In genomic region chr9:137000177-137000930, GRCh38 we compare ENCODE assay signal across 10 cellular contexts. TPM values are rescaled to one million over a fixed set of nuclear protein-coding genes. Genes with fewer than 3 reads are reported as not detected.
DNase-seq lines count a peak whose midpoint lies in the region; ATAC-seq and TF ChIP-seq lines count a peak whose summit lies in the region.
"Had no signal": no experiment of that assay in that cellular context is flagged by ENCODE, and none has a peak within 500 bp of the region (broad histone marks: within the 10 kb centered on the region; RNA-seq: fewer than 3 reads in every experiment).

No MANE protein-coding gene starts in this region.

- H3K4me1 ChIP-seq in HCT116 (ENCODE audit: control insufficient read depth in 1 of 2, insufficient read depth in 2 of 2, low read length in 2 of 2) = peaks cover 43 to 63% of the 10 kb centered on the region in 2 experiments

- RAD21 ChIA-PET in HCT116 (lab: Charles Lee; ENCODE audit: low non-redundant PET in 1 of 2, low total read pairs in 2 of 2, uncharacterized antibody in 2 of 2, unreplicated experiment in 2 of 2) = no interaction called here

- DNase-seq in HCT116 (ENCODE audit: low read depth, low spot score) (no peak), NOMO-1 treated with dmso at 0.1 percent for 144 hours (lab: John Stamatoyannopoulos, UW; ENCODE audit: unreplicated experiment) (peak; percentile 86), fibroblast of gingiva (ENCODE audit: low read depth) (peak; percentile 70), coronary artery (ENCODE audit: low spot score) (no peak), omental fat pad (ENCODE audit: low spot score) (no peak), retina (no peak)
- DNase-seq in stimulated activated CD4-positive, alpha-beta T cell treated with anti-CD3 and anti-CD28 coated beads, Interleukin-1b, Interleukin-23, amount 100 ng/mL, for 48 hours = no peak

- no peak for TF ChIP-seq RAD21 in HCT116 (IDR thresholded peaks at IDR 0.05; ENCODE audit: low read depth)

- no peak overlapping the region for H3K4me3 ChIP-seq in HCT116 (replicated peaks in 1 of 2; ENCODE audit: low read depth in 1 of 2, low read length in 2 of 2)
- H3K4me3 ChIP-seq in coronary artery = no peak overlapping the region

- H3K27ac ChIP-seq in HCT116 (ENCODE audit: low read depth, low read length) = no peak overlapping the region
- no peak overlapping the region for H3K27ac ChIP-seq in coronary artery
- H3K27ac ChIP-seq: VCaP had no signal

- no peaks in the 10 kb centered on the region for H3K27me3 ChIP-seq in HCT116 (ENCODE audit: insufficient read depth, low read length)

- intact Hi-C loops in HCT116 (cut with micrococcal nuclease) = no loop called here

- no peaks in the 10 kb centered on the region for H4K20me1 ChIP-seq in HCT116 (ENCODE audit: insufficient read depth)

- peaks cover 0 to 3% of the 10 kb centered on the region in 2 experiments; a peak in 1 of 4 replicates for H3K9me3 ChIP-seq in HCT116 (ENCODE audit: control insufficient read depth in 1 of 2, insufficient read depth in 1 of 2, low read depth in 1 of 2, low read length in 2 of 2)

- ATAC-seq in GM18508 (IDR thresholded peaks at IDR 0.05; ENCODE audit: insufficient read depth, unreplicated experiment) = peak; percentile 59
- ATAC-seq in HCT116 = no peak
- ATAC-seq in omental fat pad (ENCODE audit: low FRiP score) = no peak

- POLR2A ChIA-PET in HCT116 (lab: Charles Lee) = interaction anchor here (2.9 kb wide), 1 partner anchor 8 kb away, joined by 19 read pairs; the partner anchor contains the start of gene PAXX

- TF ChIP-seq POLR2A in HCT116 (IDR thresholded peaks at IDR 0.05; ENCODE audit: borderline replicate concordance, extremely low read depth, insufficient read depth, insufficient read length) = no peak

- H2AFZ ChIP-seq in HCT116 (ENCODE audit: low read depth, low read length, poor library complexity, severe bottlenecking) = no peak overlapping the region

- TF ChIP-seq CTCF in HCT116 (IDR thresholded peaks at IDR 0.05 in 2 of 3, conservative IDR thresholded peaks at IDR 0.05 in 1 of 3; ENCODE audit: borderline replicate concordance in 1 of 3, insufficient read depth in 1 of 3, low read depth in 2 of 3, low read length in 2 of 3) (no peak), coronary artery (IDR thresholded peaks at IDR 0.05) (no peak), omental fat pad (IDR thresholded peaks at IDR 0.05) (no peak)

- H3K4me2 ChIP-seq in HCT116 (ENCODE audit: low read length) = 0 out of 2 replicates have a peak overlapping the region, but pooled peaks have one; percentile 1

- no peak overlapping the region for H3K9ac ChIP-seq in HCT116 (ENCODE audit: low read length)

- H3K36me3 ChIP-seq in HCT116 (ENCODE audit: control insufficient read depth in 1 of 2, insufficient read depth in 2 of 2, low read length in 2 of 2) = no peaks in the 10 kb centered on the region

- H3K9me2 ChIP-seq in HCT116 (ENCODE audit: insufficient read depth) = no peaks in the 10 kb centered on the region

- CTCF ChIA-PET in HCT116 (lab: Charles Lee) = no interaction called here

- H3K79me2 ChIP-seq in HCT116 (ENCODE audit: insufficient read depth, low read length) = no peaks in the 10 kb centered on the region

- no TSS peak for BruUV-seq in HCT116 (replicated peaks; lab: Mats Ljungman, UMichigan)

TF ChIP-seq in HCT116, 20 proteins besides CTCF, POLR2A, EP300 and RAD21:
- TF ChIP-seq TCF7L2 (IDR thresholded peaks at IDR 0.05; ENCODE audit: borderline replicate concordance, extremely low read depth, insufficient read depth, insufficient read length) (no peak), SIN3A (IDR thresholded peaks at IDR 0.05; ENCODE audit: low read depth) (no peak), ZNF274 (IDR thresholded peaks at IDR 0.05; ENCODE audit: low read depth, low read length) (no peak), ZBTB33 (IDR thresholded peaks at IDR 0.05; ENCODE audit: extremely low read depth, insufficient replicate concordance, low read length) (no peak), ZFX (IDR thresholded peaks at IDR 0.05) (no peak), FOSL1 (IDR thresholded peaks at IDR 0.05; ENCODE audit: low read depth) (no peak), CBX3 (IDR thresholded peaks at IDR 0.05; ENCODE audit: low read depth) (no peak), EZH2phosphoT487 (IDR thresholded peaks at IDR 0.05; ENCODE audit: borderline replicate concordance) (no peak), EZH2 (IDR thresholded peaks at IDR 0.05) (no peak), POLR2AphosphoS5 (IDR thresholded peaks at IDR 0.05; ENCODE audit: low read depth, low read length) (no peak), REST (IDR thresholded peaks at IDR 0.05; ENCODE audit: low read depth) (no peak), SP1 (IDR thresholded peaks at IDR 0.05; ENCODE audit: low read depth) (no peak), ATF3 (IDR thresholded peaks at IDR 0.05) (no peak), YY1 (IDR thresholded peaks at IDR 0.05; ENCODE audit: extremely low read depth, insufficient replicate concordance, low read depth, low read length) (no peak), SRF (IDR thresholded peaks at IDR 0.05; ENCODE audit: low read depth) (no peak), ELF1 (IDR thresholded peaks at IDR 0.05; ENCODE audit: borderline replicate concordance, low read depth) (no peak)

RNA-seq across cellular contexts. Expression of gene CLIC3, which starts 4.0 kb away (rescaled TPM):
- total RNA-seq in HCT116 (2021; ENCODE audit: unreplicated experiment) (8.4 TPM), omental fat pad (1 to 10 TPM in 3 of 4 donors, under 1 TPM in 1; 0.95 to 9.7 (median 4.7) TPM)
- polyA plus RNA-seq in HCT116 (2012) = 14.0 and 15.3 TPM in 2 replicates

RNA-seq across cellular contexts. Expression of gene PAXX, which starts 8.1 kb away (rescaled TPM):
- total RNA-seq in HCT116 (2021; ENCODE audit: unreplicated experiment) (89.0 TPM), omental fat pad (10 to 100 TPM; 22.0 to 37.0 (median 31.6) TPM)
- 57.8 and 80.5 TPM in 2 replicates for polyA plus RNA-seq in HCT116 (2012)

RNA-seq across cellular contexts. Expression of gene LCNL1, which starts 17.6 kb away (rescaled TPM):
- total RNA-seq in HCT116 (2021; ENCODE audit: unreplicated experiment) (0.44 TPM), omental fat pad (under 1 TPM in 3 of 4 donors, not detected in 1; 0.28 to 0.47 (median 0.36) TPM)
- 0.25 and 0.41 TPM in 2 replicates for polyA plus RNA-seq in HCT116 (2012)
- total RNA-seq: pulmonary artery endothelial cell had no signal

RNA-seq across cellular contexts. Expression of gene PTGDS, which starts 23.1 kb away (rescaled TPM):
- 3.1 TPM for total RNA-seq in HCT116 (2021; ENCODE audit: unreplicated experiment)
- 0.61 and 1.3 TPM in 2 replicates for polyA plus RNA-seq in HCT116 (2012)
- total RNA-seq in omental fat pad = 100 to 1,000 TPM in 2 of 4 donors, 10 to 100 TPM in 2; 76.9 to 173 (median 118) TPM
- total RNA-seq: pulmonary artery endothelial cell had no signal

RNA-seq across cellular contexts. Expression of gene ABCA2, which starts 27.7 kb away (rescaled TPM):
- total RNA-seq in HCT116 (2021; ENCODE audit: unreplicated experiment) (114 TPM), omental fat pad (10 to 100 TPM; 15.4 to 31.5 (median 25.9) TPM)
- polyA plus RNA-seq in HCT116 (2012) = 132 and 183 TPM in 2 replicates

Comparison
In these comparisons a context has a peak if more than half of its experiments do, and no peak if none do; other contexts are left out.
1. DNase-seq: peak in NOMO-1 treated with dmso at 0.1 percent for 144 hours (single experiment) and fibroblast of gingiva (single experiment); none in HCT116 (single experiment), coronary artery (single experiment), omental fat pad (single experiment), retina (single experiment) and stimulated activated CD4-positive, alpha-beta T cell treated with anti-CD3 and anti-CD28 coated beads, Interleukin-1b, Interleukin-23, amount 100 ng/mL, for 48 hours (single experiment).